Comparison of ENCODE assay signal across 17 cellular contexts in the genomic region with DNA sequence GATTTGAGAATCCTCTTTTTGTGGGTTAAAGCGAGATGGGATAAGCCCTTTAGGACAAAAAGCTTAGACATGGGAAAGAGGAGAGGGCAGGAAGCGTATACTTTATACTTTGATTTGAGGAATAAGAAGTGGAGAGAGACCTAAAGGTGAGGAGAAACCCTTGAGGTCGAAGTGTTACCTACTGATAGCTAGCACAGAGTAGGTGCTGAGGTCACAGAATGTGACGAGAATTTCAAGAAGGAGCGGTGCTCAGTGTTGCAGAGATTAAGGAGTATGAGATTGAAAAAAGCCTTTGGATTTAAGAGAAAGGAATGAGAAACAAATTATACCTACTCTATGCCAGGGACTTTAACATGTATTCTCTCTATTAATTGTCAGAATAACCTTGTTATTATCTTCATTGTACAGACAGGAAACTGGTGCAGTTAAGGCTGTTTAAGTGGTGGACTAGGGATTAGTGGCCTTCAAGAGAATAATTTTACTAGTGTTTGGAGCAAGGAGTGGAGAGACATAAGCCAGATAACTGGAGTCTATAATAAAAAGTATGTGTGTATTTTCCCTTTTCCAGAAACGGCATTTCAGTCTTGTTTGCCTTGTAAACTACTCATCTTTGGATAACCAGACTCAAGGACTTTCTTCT. TPM values are rescaled to one million over a fixed set of nuclear protein-coding genes. Genes with fewer than 3 reads are reported as not detected.
DNase-seq lines count a peak whose midpoint lies in the region; ATAC-seq and TF ChIP-seq lines count a peak whose summit lies in the region.
"Had no signal": no experiment of that assay in that cellular context is flagged by ENCODE, and none has a peak within 500 bp of the region (broad histone marks: within the 10 kb centered on the region; RNA-seq: fewer than 3 reads in every experiment).

No MANE protein-coding gene starts in this region.

- H3K27me3 Mint-ChIP-seq in CD14-positive monocyte (ENCODE audit: low read depth in 3 of 3) = no peaks in the 10 kb centered on the region
- H3K27me3 Mint-ChIP-seq in GM23338 (ENCODE audit: insufficient read depth, low read depth, poor library complexity) = peaks cover 1% of the 10 kb centered on the region
- no peaks in the 10 kb centered on the region for H3K27me3 Mint-ChIP-seq in natural killer cell treated with Interleukin-12 subunit alpha and Interleukin-12 subunit beta and Interleukin-15 and Interleukin-18, amount 100 ng/mL, for 72 hours
- H3K27me3 Mint-ChIP-seq: activated B cell treated with CpG ODN at 0.5 μM for 24 hours; dendritic cell treated with granulocyte-macrophage colony-stimulating factor and Interleukin-4, amounts not matched to agents 40 ng/mL and 50 ng/mL, for 4 days had no signal

- no peaks in the 10 kb centered on the region for H3K9me2 ChIP-seq in GM23338 (ENCODE audit: insufficient read depth)

- peaks cover 100% of the 10 kb centered on the region for H3K79me2 ChIP-seq in GM23338 (replicated peaks; ENCODE audit: insufficient read depth)

- no peak overlapping the region for H3K4me3 ChIP-seq in GM23338
- H3K4me3 ChIP-seq: ovary, SK-N-MC, vagina had no signal

- TF ChIP-seq CTCF in CD14-positive monocyte (IDR thresholded peaks at IDR 0.05) = no peak
- no peak for TF ChIP-seq CTCF in GM23338 (conservative IDR thresholded peaks at IDR 0.05; ENCODE audit: low read depth in 2 of 2)
- TF ChIP-seq CTCF in GM13977 (IDR thresholded peaks at IDR 0.05; ENCODE audit: extremely low read depth, insufficient read depth, missing control alignments) = no peak

- peaks cover 50% of the 10 kb centered on the region for H3K4me1 Mint-ChIP-seq in CD14-positive monocyte
- H3K4me1 Mint-ChIP-seq in GM23338 = peaks cover 26% of the 10 kb centered on the region
- H3K4me1 Mint-ChIP-seq in natural killer cell treated with Interleukin-12 subunit alpha and Interleukin-12 subunit beta and Interleukin-15 and Interleukin-18, amount 100 ng/mL, for 72 hours (ENCODE audit: low read depth in 2 of 2) = peaks cover 53 to 57% of the 10 kb centered on the region in 2 donors

- ATAC-seq in GM23338 = no peak
- ATAC-seq in natural killer cell treated with Interleukin-12 subunit alpha and Interleukin-12 subunit beta and Interleukin-15 and Interleukin-18, amount 100 ng/mL, for 72 hours = no peak
- no peak for ATAC-seq in GM21576 (IDR thresholded peaks at IDR 0.05; ENCODE audit: unreplicated experiment)

- peaks cover 20% of the 10 kb centered on the region for H3K4me1 ChIP-seq in GM23338 (ENCODE audit: insufficient read depth)

- H3K27ac ChIP-seq in GM23338 (ENCODE audit: low read depth) = 0 out of 2 replicates have a peak overlapping the region, but pooled peaks have one; percentile 56
- H3K27ac ChIP-seq: KMS-11, ovary, SK-N-MC, vagina had no signal

- no peaks in the 10 kb centered on the region for H3F3A ChIP-seq in GM23338 (replicated peaks; ENCODE audit: low read depth)

- H3K36me3 ChIP-seq in GM23338 (ENCODE audit: insufficient read depth) = no peaks in the 10 kb centered on the region
- H3K36me3 ChIP-seq: ascending aorta, ovary, vagina had no signal

- peak overlapping the region in 5 of 7 donors; percentile 3 to 79 (median 70) for H3K27ac Mint-ChIP-seq in CD14-positive monocyte
- H3K27ac Mint-ChIP-seq in GM23338 = no peak overlapping the region; the same call in 1 of the 2 replicates
- H3K27ac Mint-ChIP-seq in natural killer cell treated with Interleukin-12 subunit alpha and Interleukin-12 subunit beta and Interleukin-15 and Interleukin-18, amount 100 ng/mL, for 72 hours = peak overlapping the region; percentile 40 to 74
- H3K27ac Mint-ChIP-seq: activated B cell treated with CpG ODN at 0.5 μM for 24 hours; dendritic cell treated with granulocyte-macrophage colony-stimulating factor and Interleukin-4, amounts not matched to agents 40 ng/mL and 50 ng/mL, for 4 days had no signal

- intact Hi-C loops in CD14-positive monocyte (cut with micrococcal nuclease) = no loop called here

- H3K4me3 Mint-ChIP-seq in CD14-positive monocyte = peak overlapping the region in 1 of 2 donors; percentile 63
- H3K4me3 Mint-ChIP-seq in GM23338 = no peak overlapping the region
- peak overlapping the region; percentile 25 for H3K4me3 Mint-ChIP-seq in natural killer cell treated with Interleukin-12 subunit alpha and Interleukin-12 subunit beta and Interleukin-15 and Interleukin-18, amount 100 ng/mL, for 72 hours
- H3K4me3 Mint-ChIP-seq: activated B cell treated with CpG ODN at 0.5 μM for 24 hours; dendritic cell treated with granulocyte-macrophage colony-stimulating factor and Interleukin-4, amounts not matched to agents 40 ng/mL and 50 ng/mL, for 4 days had no signal

- in situ Hi-C loops in GM13977 (cut with MboI; ENCODE audit: low pct_unique_long_range_greater_than_20kb, low sequenced_read_pairs, unreplicated experiment) = no loop called here

- H4K20me1 ChIP-seq in GM23338 (replicated peaks; ENCODE audit: insufficient read depth) = peaks cover 76% of the 10 kb centered on the region

- H3K9me3 Mint-ChIP-seq in CD14-positive monocyte (no peaks in the 10 kb centered on the region), GM23338 (no peaks in the 10 kb centered on the region)
- H3K9me3 Mint-ChIP-seq in natural killer cell treated with Interleukin-12 subunit alpha and Interleukin-12 subunit beta and Interleukin-15 and Interleukin-18, amount 100 ng/mL, for 72 hours = no peaks in the 10 kb centered on the region
- H3K9me3 Mint-ChIP-seq: activated B cell treated with CpG ODN at 0.5 μM for 24 hours; dendritic cell treated with granulocyte-macrophage colony-stimulating factor and Interleukin-4, amounts not matched to agents 40 ng/mL and 50 ng/mL, for 4 days had no signal

- DNase-seq in CD14-positive monocyte (ENCODE audit: low spot score) (no peak), GM23338 (ENCODE audit: low spot score) (no peak), dermis blood vessel endothelial cell (peak; percentile 56), GM13977 (ENCODE audit: low spot score) (no peak)
- no peak for DNase-seq in natural killer cell treated with Interleukin-12 subunit alpha and Interleukin-12 subunit beta and Interleukin-15 and Interleukin-18, amount 100 ng/mL, for 72 hours (ENCODE audit: low spot score)
- DNase-seq in stimulated activated naive CD4-positive, alpha-beta T cell treated with Interleukin-2 at 50 U/mL for 16 hours (lab: John Stamatoyannopoulos, UW) = no peak
- DNase-seq: activated B cell treated with CpG ODN at 0.5 μM for 24 hours, Caco-2, NCI-H1436, NCI-H446 treated with DMSO at 0.1 percent for 48 hours, ovary had no signal

- H3K36me3 Mint-ChIP-seq in CD14-positive monocyte = peaks cover 6 to 28% of the 10 kb centered on the region in 2 donors
- peaks cover 12% of the 10 kb centered on the region; the same call in 2 of the 3 replicates for H3K36me3 Mint-ChIP-seq in GM23338 (ENCODE audit: low read depth)
- H3K36me3 Mint-ChIP-seq in natural killer cell treated with Interleukin-12 subunit alpha and Interleukin-12 subunit beta and Interleukin-15 and Interleukin-18, amount 100 ng/mL, for 72 hours = no peaks in the 10 kb centered on the region

- H2AFZ ChIP-seq in GM23338 = no peak overlapping the region

- H3K27me3 ChIP-seq in GM23338 (ENCODE audit: insufficient read depth) = no peaks in the 10 kb centered on the region
- H3K27me3 ChIP-seq: ascending aorta, ovary, vagina had no signal

- no peak overlapping the region for H3K4me2 ChIP-seq in GM23338
- H3K4me2 ChIP-seq: KMS-11 had no signal

TF ChIP-seq in GM23338, 12 proteins besides CTCF, POLR2A, EP300 and RAD21 (continues in another document):
- TF ChIP-seq ZNF331 (CRISPR knock-in tag; IDR thresholded peaks at IDR 0.05; ENCODE audit: low read depth) (no peak), JUNB (IDR thresholded peaks at IDR 0.05; ENCODE audit: unreplicated experiment) (no peak), ZNF114 (CRISPR knock-in tag; IDR thresholded peaks at IDR 0.05) (no peak), EZH2phosphoT487 (IDR thresholded peaks at IDR 0.05; ENCODE audit: unreplicated experiment) (no peak), EZH2 (IDR thresholded peaks at IDR 0.05; ENCODE audit: low read depth, unreplicated experiment) (no peak), STAT1 (IDR thresholded peaks at IDR 0.05; ENCODE audit: unreplicated experiment) (no peak), POLR2AphosphoS5 (IDR thresholded peaks at IDR 0.05; ENCODE audit: low read depth) (no peak)
- TF ChIP-seq, protein P1, sequence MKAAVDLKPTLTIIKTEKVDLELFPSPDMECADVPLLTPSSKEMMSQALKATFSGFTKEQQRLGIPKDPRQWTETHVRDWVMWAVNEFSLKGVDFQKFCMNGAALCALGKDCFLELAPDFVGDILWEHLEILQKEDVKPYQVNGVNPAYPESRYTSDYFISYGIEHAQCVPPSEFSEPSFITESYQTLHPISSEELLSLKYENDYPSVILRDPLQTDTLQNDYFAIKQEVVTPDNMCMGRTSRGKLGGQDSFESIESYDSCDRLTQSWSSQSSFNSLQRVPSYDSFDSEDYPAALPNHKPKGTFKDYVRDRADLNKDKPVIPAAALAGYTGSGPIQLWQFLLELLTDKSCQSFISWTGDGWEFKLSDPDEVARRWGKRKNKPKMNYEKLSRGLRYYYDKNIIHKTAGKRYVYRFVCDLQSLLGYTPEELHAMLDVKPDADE (IDR thresholded peaks at IDR 0.05) = no peak

RNA-seq across cellular contexts. Expression of gene CAPZA2, which starts 8.8 kb away (rescaled TPM):
- polyA plus RNA-seq in CD14-positive monocyte (100 to 1,000 TPM; 672 to 807 TPM), GM23338 (2016; fragmentation: Nextera tagmentation; extraction: Ambion mirVana) (49.1 and 49.9 TPM in 2 replicates)
- 106 and 141 TPM in 2 replicates for total RNA-seq in GM23338 (2014; rRNA removed; shearing (Covaris generic))
- 393 and 583 TPM in 2 replicates for total RNA-seq in dermis blood vessel endothelial cell
- total RNA-seq in natural killer cell treated with Interleukin-12 subunit alpha and Interleukin-12 subunit beta and Interleukin-15 and Interleukin-18, amount 100 ng/mL, for 72 hours = 100 to 1,000 TPM in 1 of 2 donors, 10 to 100 TPM in 1; 88.4 to 144 TPM
